In the genomic region with DNA sequence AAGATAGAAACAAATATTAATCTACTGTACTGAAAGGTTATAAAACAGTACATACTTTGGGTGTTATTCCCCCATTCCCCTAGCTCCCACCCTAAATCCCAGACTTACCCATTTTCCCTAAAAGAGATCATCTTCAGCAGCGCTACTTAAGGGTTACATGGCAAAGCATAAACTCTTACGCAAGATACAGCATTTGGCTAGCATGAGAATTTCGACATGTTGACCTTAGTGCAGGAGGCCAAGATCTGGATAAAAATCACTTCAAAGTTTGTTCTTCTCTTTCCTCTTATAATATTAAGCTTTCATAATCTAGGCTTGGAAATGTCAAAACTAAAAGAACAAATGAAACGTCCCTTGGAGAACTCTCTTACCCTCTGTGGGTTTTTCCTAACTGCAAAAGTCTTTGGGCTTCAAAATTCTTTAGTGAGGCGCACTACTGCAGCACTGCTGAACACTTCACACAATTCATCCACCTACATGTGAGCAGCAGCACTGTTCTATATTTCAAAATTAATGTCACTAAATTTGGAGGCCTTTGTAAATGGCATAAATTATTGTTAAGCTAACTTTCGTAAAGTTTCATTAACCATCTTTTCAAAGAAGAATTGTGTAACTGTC, we compare ENCODE assay signal across 15 cellular contexts. TPM values are rescaled to one million over a fixed set of nuclear protein-coding genes. Genes with fewer than 3 reads are reported as not detected.
DNase-seq lines count a peak whose midpoint lies in the region; ATAC-seq and TF ChIP-seq lines count a peak whose summit lies in the region.
"Had no signal": no experiment of that assay in that cellular context is flagged by ENCODE, and none has a peak within 500 bp of the region (broad histone marks: within the 10 kb centered on the region; RNA-seq: fewer than 3 reads in every experiment).

No MANE protein-coding gene starts in this region.

- intact Hi-C loops in Right ventricle myocardium inferior (cut with DNase I) = loop anchor here (10.0 kb wide), 1 partner anchor 324 kb away; no protein-coding TSS in a partner anchor
- intact Hi-C loops in cardiac septum (cut with DNase I) = no loop called here

- TF ChIP-seq CTCF in fibroblast of pulmonary artery (IDR thresholded peaks at IDR 0.05; ENCODE audit: low read length, missing control alignments) (no peak), omental fat pad (IDR thresholded peaks at IDR 0.05) (no peak)

- ATAC-seq in Right ventricle myocardium inferior (peak; percentile 68), omental fat pad (ENCODE audit: low FRiP score) (peak; percentile 49), HG02884 (IDR thresholded peaks at IDR 0.05; ENCODE audit: unreplicated experiment) (no peak), GM19463 (IDR thresholded peaks at IDR 0.05; ENCODE audit: unreplicated experiment) (no peak)
- ATAC-seq: activated CD4-positive, CD25-positive, alpha-beta regulatory T cell treated with anti-CD3 and anti-CD28 coated beads, Interleukin-2, amount 50 U/mL, for 24 hours; GM23338; SK-N-SH treated with all-trans-retinoic acid at 6 μM for 48 hours had no signal

- no peak overlapping the region for H3K4me3 ChIP-seq in fibroblast of pulmonary artery (replicated peaks; ENCODE audit: low read depth, low read length)
- H3K4me3 ChIP-seq: GM23338 had no signal

- no peak for DNase-seq in Right ventricle myocardium inferior (ENCODE audit: missing footprints)
- no peak for DNase-seq in cardiac septum (ENCODE audit: low spot score)
- DNase-seq in fibroblast of pulmonary artery (ENCODE audit: low read depth) = peak; percentile 83
- DNase-seq in omental fat pad (ENCODE audit: low spot score) = no peak
- DNase-seq in NCI-H1694 (lab: John Stamatoyannopoulos, UW) = no peak
- DNase-seq in kidney glomerular epithelial cell (lab: John Stamatoyannopoulos, UW) = no peak
- DNase-seq: activated T-cell treated with anti-CD3 and anti-CD28 coated beads for 4 hours, amniotic stem cell, DMS153, NCI-H1417 treated with DMSO at 0.1 percent for 48 hours had no signal

RNA-seq across cellular contexts. Expression of gene PDLIM1, which starts 59.5 kb away (rescaled TPM):
- 273 TPM for total RNA-seq in Right ventricle myocardium inferior
- total RNA-seq in cardiac septum = 334 TPM
- total RNA-seq in omental fat pad = 100 to 1,000 TPM in 2 of 4 donors, 10 to 100 TPM in 2; 85.6 to 175 (median 122) TPM

Comparison
In these comparisons a context has a peak if more than half of its experiments do, and no peak if none do; other contexts are left out.
1. ATAC-seq: peak in Right ventricle myocardium inferior (single experiment) and omental fat pad (single experiment); none in HG02884 (single experiment) and GM19463 (single experiment).